ENCODE assay signal across 1 cellular context in the genomic region with DNA sequence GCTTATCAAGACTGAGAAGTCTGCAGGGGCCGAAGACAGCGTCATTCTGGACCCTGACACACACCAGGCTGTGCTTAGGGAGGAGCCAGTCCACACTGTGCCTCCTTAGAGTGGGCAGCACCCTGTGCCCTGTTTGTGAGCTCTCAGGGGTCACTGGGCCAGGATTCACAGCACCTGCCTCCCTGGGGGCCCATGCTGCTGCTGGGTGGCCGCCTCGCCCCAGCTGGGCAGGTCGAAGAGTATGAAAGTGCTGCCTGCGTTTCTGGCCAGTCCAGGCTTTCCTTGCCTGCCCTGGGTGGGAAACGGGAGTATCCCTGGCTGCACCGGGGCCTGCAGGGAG.
TF ChIP-seq lines count a peak whose summit lies in the region.

No MANE protein-coding gene starts in this region.

TF ChIP-seq in HepG2, 621 proteins besides CTCF, POLR2A, EP300 and RAD21:
- TF ChIP-seq, protein P1, sequence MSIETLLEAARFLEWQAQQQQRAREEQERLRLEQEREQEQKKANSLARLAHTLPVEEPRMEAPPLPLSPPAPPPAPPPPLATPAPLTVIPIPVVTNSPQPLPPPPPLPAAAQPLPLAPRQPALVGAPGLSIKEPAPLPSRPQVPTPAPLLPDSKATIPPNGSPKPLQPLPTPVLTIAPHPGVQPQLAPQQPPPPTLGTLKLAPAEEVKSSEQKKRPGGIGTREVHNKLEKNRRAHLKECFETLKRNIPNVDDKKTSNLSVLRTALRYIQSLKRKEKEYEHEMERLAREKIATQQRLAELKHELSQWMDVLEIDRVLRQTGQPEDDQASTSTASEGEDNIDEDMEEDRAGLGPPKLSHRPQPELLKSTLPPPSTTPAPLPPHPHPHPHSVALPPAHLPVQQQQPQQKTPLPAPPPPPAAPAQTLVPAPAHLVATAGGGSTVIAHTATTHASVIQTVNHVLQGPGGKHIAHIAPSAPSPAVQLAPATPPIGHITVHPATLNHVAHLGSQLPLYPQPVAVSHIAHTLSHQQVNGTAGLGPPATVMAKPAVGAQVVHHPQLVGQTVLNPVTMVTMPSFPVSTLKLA (IDR thresholded peaks at IDR 0.05), result no peak
- TF ChIP-seq IKZF4 (CRISPR knock-in tag; IDR thresholded peaks at IDR 0.05; ENCODE audit: borderline replicate concordance, low read depth, not compliant biosample characterization) (no peak), NFE2L2 (IDR thresholded peaks at IDR 0.05; ENCODE audit: low read length) (no peak), POLR2AphosphoS5 (IDR thresholded peaks at IDR 0.05; ENCODE audit: low read depth, low read length) (no peak)
- TF ChIP-seq, protein P2, sequence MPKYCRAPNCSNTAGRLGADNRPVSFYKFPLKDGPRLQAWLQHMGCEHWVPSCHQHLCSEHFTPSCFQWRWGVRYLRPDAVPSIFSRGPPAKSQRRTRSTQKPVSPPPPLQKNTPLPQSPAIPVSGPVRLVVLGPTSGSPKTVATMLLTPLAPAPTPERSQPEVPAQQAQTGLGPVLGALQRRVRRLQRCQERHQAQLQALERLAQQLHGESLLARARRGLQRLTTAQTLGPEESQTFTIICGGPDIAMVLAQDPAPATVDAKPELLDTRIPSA (CRISPR knock-in tag; IDR thresholded peaks at IDR 0.05; ENCODE audit: borderline replicate concordance), result no peak
- TF ChIP-seq, protein P3, sequence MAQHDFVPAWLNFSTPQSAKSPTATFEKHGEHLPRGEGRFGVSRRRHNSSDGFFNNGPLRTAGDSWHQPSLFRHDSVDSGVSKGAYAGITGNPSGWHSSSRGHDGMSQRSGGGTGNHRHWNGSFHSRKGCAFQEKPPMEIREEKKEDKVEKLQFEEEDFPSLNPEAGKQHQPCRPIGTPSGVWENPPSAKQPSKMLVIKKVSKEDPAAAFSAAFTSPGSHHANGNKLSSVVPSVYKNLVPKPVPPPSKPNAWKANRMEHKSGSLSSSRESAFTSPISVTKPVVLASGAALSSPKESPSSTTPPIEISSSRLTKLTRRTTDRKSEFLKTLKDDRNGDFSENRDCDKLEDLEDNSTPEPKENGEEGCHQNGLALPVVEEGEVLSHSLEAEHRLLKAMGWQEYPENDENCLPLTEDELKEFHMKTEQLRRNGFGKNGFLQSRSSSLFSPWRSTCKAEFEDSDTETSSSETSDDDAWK (CRISPR knock-in tag; IDR thresholded peaks at IDR 0.05), result no peak
- TF ChIP-seq, protein P4, sequence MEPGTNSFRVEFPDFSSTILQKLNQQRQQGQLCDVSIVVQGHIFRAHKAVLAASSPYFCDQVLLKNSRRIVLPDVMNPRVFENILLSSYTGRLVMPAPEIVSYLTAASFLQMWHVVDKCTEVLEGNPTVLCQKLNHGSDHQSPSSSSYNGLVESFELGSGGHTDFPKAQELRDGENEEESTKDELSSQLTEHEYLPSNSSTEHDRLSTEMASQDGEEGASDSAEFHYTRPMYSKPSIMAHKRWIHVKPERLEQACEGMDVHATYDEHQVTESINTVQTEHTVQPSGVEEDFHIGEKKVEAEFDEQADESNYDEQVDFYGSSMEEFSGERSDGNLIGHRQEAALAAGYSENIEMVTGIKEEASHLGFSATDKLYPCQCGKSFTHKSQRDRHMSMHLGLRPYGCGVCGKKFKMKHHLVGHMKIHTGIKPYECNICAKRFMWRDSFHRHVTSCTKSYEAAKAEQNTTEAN (CRISPR knock-in tag; conservative IDR thresholded peaks at IDR 0.05), result no peak
- TF ChIP-seq, protein P5, sequence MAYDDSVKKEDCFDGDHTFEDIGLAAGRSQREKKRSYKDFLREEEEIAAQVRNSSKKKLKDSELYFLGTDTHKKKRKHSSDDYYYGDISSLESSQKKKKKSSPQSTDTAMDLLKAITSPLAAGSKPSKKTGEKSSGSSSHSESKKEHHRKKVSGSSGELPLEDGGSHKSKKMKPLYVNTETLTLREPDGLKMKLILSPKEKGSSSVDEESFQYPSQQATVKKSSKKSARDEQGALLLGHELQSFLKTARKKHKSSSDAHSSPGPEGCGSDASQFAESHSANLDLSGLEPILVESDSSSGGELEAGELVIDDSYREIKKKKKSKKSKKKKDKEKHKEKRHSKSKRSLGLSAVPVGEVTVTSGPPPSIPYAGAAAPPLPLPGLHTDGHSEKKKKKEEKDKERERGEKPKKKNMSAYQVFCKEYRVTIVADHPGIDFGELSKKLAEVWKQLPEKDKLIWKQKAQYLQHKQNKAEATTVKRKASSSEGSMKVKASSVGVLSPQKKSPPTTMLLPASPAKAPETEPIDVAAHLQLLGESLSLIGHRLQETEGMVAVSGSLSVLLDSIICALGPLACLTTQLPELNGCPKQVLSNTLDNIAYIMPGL (CRISPR knock-in tag; IDR thresholded peaks at IDR 0.05; ENCODE audit: borderline replicate concordance in 1 of 2, low read depth in 1 of 2), result no peak
